Comparison of ENCODE assay signal across 13 cellular contexts in genomic region chr10:34433241-34434076, GRCh38.
A peak's percentile ranks its signal among the peaks of the same experiment; 100 is the strongest.
DNase-seq lines count a peak whose midpoint lies in the region; TF ChIP-seq lines count a peak whose summit lies in the region.
"Had no signal": no experiment of that assay in that cellular context is flagged by ENCODE, and none has a peak within 500 bp of the region (broad histone marks: within the 10 kb centered on the region; RNA-seq: fewer than 3 reads in every experiment).

No MANE protein-coding gene starts in this region.

- DNase-seq in AG09309 (ENCODE audit: low read depth) (peak; percentile 51), SK-N-MC (ENCODE audit: low read depth, low spot score) (peak; percentile 22), fibroblast of lung (ENCODE audit: low read depth in 2 of 2) (peak; percentile 64 to 97), myocyte (ENCODE audit: low read depth) (peak; percentile 37), trophoblast cell (no peak), MV-4-11 (lab: John Stamatoyannopoulos, UW) (no peak), SHP77 (lab: John Stamatoyannopoulos, UW) (no peak), SIG-M5 (lab: John Stamatoyannopoulos, UW) (no peak)
- DNase-seq: activated CD8-positive, alpha-beta T cell treated with anti-CD3 and anti-CD28 coated beads for 36 hours; NCI-H1930; NCI-H774 had no signal

- H4K8ac ChIP-seq in trophoblast cell (ENCODE audit: low read depth, low read length) = no peak overlapping the region

- H4K20me1 ChIP-seq in fibroblast of lung (ENCODE audit: control insufficient read depth, extremely low read depth, insufficient read depth, low read length) = no peaks in the 10 kb centered on the region

- H3K36me3 ChIP-seq in SK-N-MC (ENCODE audit: insufficient read depth, low read length) = no peaks in the 10 kb centered on the region
- no peaks in the 10 kb centered on the region for H3K36me3 ChIP-seq in fibroblast of lung (ENCODE audit: control insufficient read depth, insufficient read depth, low read length)
- no peaks in the 10 kb centered on the region for H3K36me3 ChIP-seq in trophoblast cell (ENCODE audit: control insufficient read depth in 1 of 2, insufficient read depth in 2 of 2, low read length in 2 of 2)
- H3K36me3 ChIP-seq: suprapubic skin had no signal

- H3K23ac ChIP-seq in trophoblast cell (ENCODE audit: low read length) = no peak overlapping the region

- H3K18ac ChIP-seq in trophoblast cell (ENCODE audit: low read length) = no peak overlapping the region

- no peak overlapping the region for H2BK12ac ChIP-seq in trophoblast cell (ENCODE audit: low read length)

- H3K79me2 ChIP-seq in fibroblast of lung (ENCODE audit: control insufficient read depth, insufficient read depth, low read length) (no peaks in the 10 kb centered on the region), trophoblast cell (ENCODE audit: control insufficient read depth, insufficient read depth, low read length, poor library complexity) (no peaks in the 10 kb centered on the region)

- no CpG with 5 or more reads among the region's 4 CpGs for WGBS in trophoblast cell (ENCODE audit: extremely low coverage, insufficient coverage, insufficient read length)

- TF ChIP-seq CTCF in AG09309 (IDR thresholded peaks at IDR 0.05; ENCODE audit: control insufficient read depth, insufficient read depth, low read depth, low read length, missing control alignments) (no peak), fibroblast of lung (conservative IDR thresholded peaks at IDR 0.05 in 1 of 2, IDR thresholded peaks at IDR 0.05 in 1 of 2; ENCODE audit: low read depth in 1 of 2, low read length in 2 of 2) (no peak)

- no peak overlapping the region for H2BK5ac ChIP-seq in trophoblast cell (ENCODE audit: low read depth, low read length, poor library complexity)

- H2AFZ ChIP-seq in fibroblast of lung (ENCODE audit: low read length) = no peak overlapping the region
- no peak overlapping the region for H2AFZ ChIP-seq in trophoblast cell (ENCODE audit: insufficient read depth, low read length, poor library complexity)

- H2AK5ac ChIP-seq in trophoblast cell (ENCODE audit: low read length) = no peak overlapping the region

- H3K27me3 ChIP-seq in fibroblast of lung (ENCODE audit: control insufficient read depth, insufficient read depth, low read length) (no peaks in the 10 kb centered on the region), trophoblast cell (ENCODE audit: insufficient read depth, low read length) (no peaks in the 10 kb centered on the region)
- H3K27me3 ChIP-seq: body of pancreas, suprapubic skin had no signal

- peaks cover 7% of the 10 kb centered on the region for H3K4me1 ChIP-seq in fibroblast of lung (ENCODE audit: control insufficient read depth, extremely low read depth, insufficient read depth, low read length)
- H3K4me1 ChIP-seq in trophoblast cell (ENCODE audit: control insufficient read depth in 1 of 2, insufficient read depth in 2 of 2, low read length in 2 of 2) = no peaks in the 10 kb centered on the region

- H3K27ac ChIP-seq in SK-N-MC (peak overlapping the region; percentile 83), fibroblast of lung (ENCODE audit: insufficient read depth, low read length) (no peak overlapping the region), trophoblast cell (ENCODE audit: low read depth, low read length) (no peak overlapping the region)
- H3K27ac ChIP-seq: body of pancreas, suprapubic skin had no signal

- H4K91ac ChIP-seq in trophoblast cell (ENCODE audit: low read depth, low read length) = no peak overlapping the region

- H2BK120ac ChIP-seq in trophoblast cell (ENCODE audit: insufficient read depth, low read length, poor library complexity) = no peak overlapping the region

- no peak overlapping the region for H4K12ac ChIP-seq in trophoblast cell (ENCODE audit: low read depth, low read length)

- H3K9me3 ChIP-seq in SK-N-MC (ENCODE audit: low read depth, low read length) = no peaks in the 10 kb centered on the region
- no peaks in the 10 kb centered on the region for H3K9me3 ChIP-seq in fibroblast of lung (ENCODE audit: control insufficient read depth, insufficient read depth, low read depth, low read length)
- H3K9me3 ChIP-seq in trophoblast cell (ENCODE audit: insufficient read depth, low read depth, low read length) = no peaks in the 10 kb centered on the region
- H3K9me3 ChIP-seq: body of pancreas, suprapubic skin had no signal

- no peaks in the 10 kb centered on the region for H3K79me1 ChIP-seq in trophoblast cell (ENCODE audit: low read length)

- H3K4me3 ChIP-seq in AG09309 (ENCODE audit: control insufficient read depth, low read depth, low read length) (no peak overlapping the region), SK-N-MC (peak overlapping the region; percentile 30; the same call in 1 of the 2 replicates), fibroblast of lung (replicated peaks in 1 of 4; ENCODE audit: control extremely low read depth in 1 of 4, insufficient read depth in 1 of 4, low read depth in 3 of 4, low read length in 4 of 4) (no peak overlapping the region), trophoblast cell (ENCODE audit: low read depth, low read length) (no peak overlapping the region)
- H3K4me3 ChIP-seq: body of pancreas, suprapubic skin had no signal

- H3K9ac ChIP-seq in SK-N-MC (ENCODE audit: insufficient read length) (no peak overlapping the region), fibroblast of lung (ENCODE audit: insufficient read depth, low read length) (no peak overlapping the region), trophoblast cell (ENCODE audit: low read length) (no peak overlapping the region)

- no peak overlapping the region for H3K4me2 ChIP-seq in fibroblast of lung (ENCODE audit: extremely low read depth, insufficient read depth, low read length)
- H3K4me2 ChIP-seq in trophoblast cell (ENCODE audit: low read length) = no peak overlapping the region

- H3K14ac ChIP-seq in trophoblast cell (ENCODE audit: low read length) = no peak overlapping the region

- H3K4ac ChIP-seq in trophoblast cell (ENCODE audit: low read depth, low read length) = no peak overlapping the region

Comparison
In these comparisons a context has a peak if more than half of its experiments do, and no peak if none do; other contexts are left out.
1. DNase-seq: peak in AG09309 (single experiment), SK-N-MC (single experiment), fibroblast of lung (2 of 2) and myocyte (single experiment); none in trophoblast cell (0 of 2), MV-4-11 (single experiment), SHP77 (0 of 2) and SIG-M5 (single experiment).